Comparison of ENCODE assay signal across 8 cellular contexts in the genomic region with DNA sequence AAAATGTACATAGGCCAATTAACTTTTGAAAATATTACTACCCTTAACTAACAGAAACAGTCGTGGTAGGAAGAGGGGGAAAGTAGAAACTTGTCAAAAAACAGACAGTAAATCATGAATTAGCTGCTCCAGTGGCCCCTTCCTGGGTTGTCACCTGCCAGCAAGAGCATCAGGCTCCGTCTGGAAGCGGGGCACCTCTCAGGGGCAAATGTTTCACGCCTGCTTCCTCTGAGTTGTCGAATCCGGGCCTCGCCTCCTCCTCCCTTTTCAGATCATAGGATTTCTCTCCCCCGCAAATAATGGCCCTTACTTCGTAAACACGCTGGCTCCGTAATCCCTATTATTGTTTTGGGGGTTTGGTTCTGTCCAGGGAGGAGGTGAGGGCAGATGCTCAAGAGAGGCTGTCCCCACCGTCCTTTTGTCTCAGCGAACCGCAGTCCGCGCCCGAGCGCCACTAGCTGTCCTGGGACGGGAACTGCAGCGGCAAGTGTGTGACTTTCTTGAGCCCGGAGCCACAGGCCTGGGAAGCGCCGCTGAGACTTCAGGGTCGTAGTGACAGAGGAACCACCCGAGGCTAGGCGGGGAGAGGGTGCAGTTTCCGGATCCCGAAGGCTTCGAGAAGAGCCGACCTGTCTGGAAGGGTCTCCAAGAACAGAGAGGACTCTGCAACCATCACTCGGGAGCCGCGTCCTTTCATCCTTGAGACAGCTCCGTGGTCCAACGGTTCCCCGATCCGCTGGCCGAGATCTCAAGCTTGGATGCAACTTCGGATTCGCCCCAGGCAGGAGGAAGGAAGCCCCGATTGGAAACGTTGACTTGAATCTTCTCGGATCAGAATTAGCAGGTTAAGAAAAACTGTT.
A peak's percentile ranks its signal among the peaks of the same experiment; 100 is the strongest.
DNase-seq lines count a peak whose midpoint lies in the region; ATAC-seq, FAIRE-seq and TF ChIP-seq lines count a peak whose summit lies in the region.

No MANE protein-coding gene starts in this region.

- peak; percentile 77 for ATAC-seq in GM21390 (IDR thresholded peaks at IDR 0.05; ENCODE audit: unreplicated experiment)

- H3K9ac ChIP-seq in OCI-LY3 (ENCODE audit: low read length) = peak overlapping the region; percentile 95

- H3K36me3 ChIP-seq in OCI-LY3 (replicated peaks; ENCODE audit: low read depth, low read length) (no peaks in the 10 kb centered on the region), muscle layer of duodenum (ENCODE audit: control insufficient read depth in 1 of 2, insufficient read depth in 2 of 2, low read length in 2 of 2) (no peaks in the 10 kb centered on the region)

- H3K4me3 ChIP-seq in OCI-LY3 (ENCODE audit: low read length) = peak overlapping the region; percentile 100
- H3K4me3 ChIP-seq in muscle layer of duodenum (ENCODE audit: low read depth in 1 of 2, low read length in 2 of 2) = peak overlapping the region; percentile 68 to 69

- no peaks in the 10 kb centered on the region for H3K79me2 ChIP-seq in OCI-LY3 (ENCODE audit: low read length)

- no peaks in the 10 kb centered on the region for H4K20me1 ChIP-seq in OCI-LY3 (ENCODE audit: insufficient read depth, low read length)

- H3K9me3 ChIP-seq in OCI-LY3 (ENCODE audit: insufficient read depth, low read length) (no peaks in the 10 kb centered on the region), muscle layer of duodenum (ENCODE audit: control insufficient read depth in 1 of 2, low read length in 2 of 2) (peaks cover 0 to 5% of the 10 kb centered on the region in 2 donors)

- FAIRE-seq in D721Med (lab: Jason Lieb, UNC) = no peak

- H3K4me2 ChIP-seq in OCI-LY3 (ENCODE audit: low read length) = peak overlapping the region; percentile 85

- no peaks in the 10 kb centered on the region for H3K4me1 ChIP-seq in OCI-LY3 (ENCODE audit: low read length)
- peaks cover 0 to 5% of the 10 kb centered on the region in 2 donors for H3K4me1 ChIP-seq in muscle layer of duodenum (ENCODE audit: control insufficient read depth in 1 of 2, insufficient read depth in 2 of 2, low read length in 2 of 2)

- TF ChIP-seq CTCF in D721Med (IDR thresholded peaks at IDR 0.05; ENCODE audit: insufficient read depth, missing control alignments) = peak; percentile 68
- TF ChIP-seq CTCF in OCI-LY3 (IDR thresholded peaks at IDR 0.05; ENCODE audit: low read depth, low read length) = peak; percentile 54

- H3K27me3 ChIP-seq in OCI-LY3 (ENCODE audit: low read depth, low read length) (no peaks in the 10 kb centered on the region), muscle layer of duodenum (ENCODE audit: low read depth, low read length) (no peaks in the 10 kb centered on the region)

- no peak for TF ChIP-seq POLR2A in erythroblast (IDR thresholded peaks at IDR 0.05; ENCODE audit: low read length)

- H3K27ac ChIP-seq in OCI-LY3 (ENCODE audit: low read length) = peak overlapping the region; percentile 80
- H3K27ac ChIP-seq in muscle layer of duodenum (ENCODE audit: low read length) = no peak overlapping the region

- peak; percentile 58 for DNase-seq in D721Med (ENCODE audit: insufficient read length, low spot score)
- DNase-seq in HT1080 (ENCODE audit: low read depth) = peak; percentile 75
- DNase-seq in activated CD8-positive, alpha-beta memory T cell treated with anti-CD3 and anti-CD28 coated beads, Interleukin-2, amount 50 U/mL, for 48 hours = peak; percentile 90
- DNase-seq in erythroblast (lab: John Stamatoyannopoulos, UW) = peak; percentile 86
- DNase-seq in stimulated activated CD8-positive, alpha-beta memory T cell treated with anti-CD3 and anti-CD28 coated beads, Interleukin-7, amount 100 ng/mL, for 4 hours (ENCODE audit: low read depth in 2 of 2) = peak; percentile 62 to 65

- peak overlapping the region; percentile 98 for H2AFZ ChIP-seq in OCI-LY3 (ENCODE audit: low read depth, low read length)
